In the genomic region with DNA sequence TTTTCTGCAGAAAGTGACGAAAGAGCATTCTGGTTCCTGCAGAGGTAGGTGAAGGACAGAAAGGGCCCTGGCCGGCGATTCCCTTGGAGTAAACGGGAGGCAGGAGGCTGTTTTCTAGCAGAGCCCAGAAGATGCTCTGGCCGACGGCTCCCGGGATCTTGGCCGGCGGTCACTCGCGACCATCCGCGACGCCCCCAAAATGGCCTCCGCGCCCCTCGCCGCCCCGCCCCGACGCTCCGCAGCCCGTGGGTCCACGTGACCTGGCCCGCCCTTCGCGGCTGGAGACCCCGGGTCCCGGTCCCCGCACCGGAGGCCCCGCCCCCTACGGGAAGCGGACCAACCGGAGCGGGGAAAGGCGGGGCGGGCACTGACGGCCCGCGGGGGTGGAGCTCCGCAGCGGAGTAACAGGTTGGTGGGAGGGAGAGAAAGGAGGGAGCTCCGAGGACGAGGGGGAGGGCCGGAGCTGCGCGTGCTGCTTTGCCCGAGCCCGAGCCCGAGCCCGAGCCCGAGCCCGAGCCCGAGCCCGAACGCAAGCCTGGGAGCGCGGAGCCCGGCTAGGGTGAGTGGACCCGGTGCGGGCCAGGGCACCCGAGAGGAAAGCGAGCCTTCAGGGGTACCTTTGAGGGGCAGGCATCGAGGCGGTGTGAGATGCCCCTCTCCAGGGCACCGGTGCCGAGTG, we compare ENCODE assay signal across 8 cellular contexts. TPM values are rescaled to one million over a fixed set of nuclear protein-coding genes. Genes with fewer than 3 reads are reported as not detected.
DNase-seq lines count a peak whose midpoint lies in the region; ATAC-seq and TF ChIP-seq lines count a peak whose summit lies in the region.

A gene with protein sequence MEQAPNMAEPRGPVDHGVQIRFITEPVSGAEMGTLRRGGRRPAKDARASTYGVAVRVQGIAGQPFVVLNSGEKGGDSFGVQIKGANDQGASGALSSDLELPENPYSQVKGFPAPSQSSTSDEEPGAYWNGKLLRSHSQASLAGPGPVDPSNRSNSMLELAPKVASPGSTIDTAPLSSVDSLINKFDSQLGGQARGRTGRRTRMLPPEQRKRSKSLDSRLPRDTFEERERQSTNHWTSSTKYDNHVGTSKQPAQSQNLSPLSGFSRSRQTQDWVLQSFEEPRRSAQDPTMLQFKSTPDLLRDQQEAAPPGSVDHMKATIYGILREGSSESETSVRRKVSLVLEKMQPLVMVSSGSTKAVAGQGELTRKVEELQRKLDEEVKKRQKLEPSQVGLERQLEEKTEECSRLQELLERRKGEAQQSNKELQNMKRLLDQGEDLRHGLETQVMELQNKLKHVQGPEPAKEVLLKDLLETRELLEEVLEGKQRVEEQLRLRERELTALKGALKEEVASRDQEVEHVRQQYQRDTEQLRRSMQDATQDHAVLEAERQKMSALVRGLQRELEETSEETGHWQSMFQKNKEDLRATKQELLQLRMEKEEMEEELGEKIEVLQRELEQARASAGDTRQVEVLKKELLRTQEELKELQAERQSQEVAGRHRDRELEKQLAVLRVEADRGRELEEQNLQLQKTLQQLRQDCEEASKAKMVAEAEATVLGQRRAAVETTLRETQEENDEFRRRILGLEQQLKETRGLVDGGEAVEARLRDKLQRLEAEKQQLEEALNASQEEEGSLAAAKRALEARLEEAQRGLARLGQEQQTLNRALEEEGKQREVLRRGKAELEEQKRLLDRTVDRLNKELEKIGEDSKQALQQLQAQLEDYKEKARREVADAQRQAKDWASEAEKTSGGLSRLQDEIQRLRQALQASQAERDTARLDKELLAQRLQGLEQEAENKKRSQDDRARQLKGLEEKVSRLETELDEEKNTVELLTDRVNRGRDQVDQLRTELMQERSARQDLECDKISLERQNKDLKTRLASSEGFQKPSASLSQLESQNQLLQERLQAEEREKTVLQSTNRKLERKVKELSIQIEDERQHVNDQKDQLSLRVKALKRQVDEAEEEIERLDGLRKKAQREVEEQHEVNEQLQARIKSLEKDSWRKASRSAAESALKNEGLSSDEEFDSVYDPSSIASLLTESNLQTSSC (plus strand): TSS at position 431 of the 679 bp plus-strand sequence. CDS start 7,133 bp downstream, outside the sequence.

- no peaks in the 10 kb centered on the region for H3K9me3 ChIP-seq in BE2C
- H3K9me3 ChIP-seq in endodermal cell (ENCODE audit: control insufficient read depth, low read length): no peaks in the 10 kb centered on the region

- peak; percentile 98 for DNase-seq in BE2C
- peak in 64 of 76 experiments; percentile 12 to 81 (median 60) for DNase-seq in HUDEP-2 (lab: John Stamatoyannopoulos, UW; ENCODE audit: unreplicated experiment in 76 of 76)
- peak; percentile 65 to 79 for DNase-seq in NOMO-1 (lab: John Stamatoyannopoulos, UW; ENCODE audit: unreplicated experiment in 2 of 2)
- peak; percentile 56 for DNase-seq in activated CD8-positive, alpha-beta memory T cell treated with anti-CD3 and anti-CD28 coated beads, Interleukin-2, amount 50 U/mL, for 24 hours (ENCODE audit: extremely low read depth)
- DNase-seq in endodermal cell: peak; percentile 98
- peak; percentile 88 to 90 for DNase-seq in mesothelial cell of epicardium (ENCODE audit: low spot score in 2 of 2, unreplicated experiment in 2 of 2)
- DNase-seq in stimulated activated CD8-positive, alpha-beta memory T cell treated with anti-CD3 and anti-CD28 coated beads, Interleukin-15, amount 100 ng/mL, for 1 hour (ENCODE audit: low read depth): peak; percentile 69

- H3K27me3 Mint-ChIP-seq in endodermal cell (ENCODE audit: insufficient read depth) (no peaks in the 10 kb centered on the region), mesothelial cell of epicardium (ENCODE audit: low read depth) (peaks cover 20% of the 10 kb centered on the region)

- WGBS in endodermal cell (ENCODE audit: insufficient coverage in 1 of 2, insufficient read length in 1 of 2), 2 experiments: 0% methylated on average over 16 to 68 of the region's 68 CpGs

- peak within 1 kb of the TSS; percentile 61 for H3K4me3 ChIP-seq in BE2C (ENCODE audit: low read depth, low read length)
- H3K4me3 ChIP-seq in endodermal cell (ENCODE audit: low read length): peak within 1 kb of the TSS; percentile 95

- H3K9me3 Mint-ChIP-seq in endodermal cell (no peaks in the 10 kb centered on the region), mesothelial cell of epicardium (no peaks in the 10 kb centered on the region)

- H3K36me3 ChIP-seq in BE2C (no peaks in the 10 kb centered on the region), endodermal cell (ENCODE audit: control insufficient read depth, insufficient read depth, low read length) (no peaks in the 10 kb centered on the region)

- H3K27ac Mint-ChIP-seq in endodermal cell (peak within 1 kb of the TSS; percentile 96), mesothelial cell of epicardium (peak within 1 kb of the TSS; percentile 98)

- peaks cover 38% of the 10 kb centered on the region for H3K4me1 Mint-ChIP-seq in endodermal cell
- H3K4me1 Mint-ChIP-seq in mesothelial cell of epicardium: peaks cover 40% of the 10 kb centered on the region

- peak within 1 kb of the TSS; percentile 78 for H3K4me3 Mint-ChIP-seq in endodermal cell
- peak within 1 kb of the TSS; percentile 75 for H3K4me3 Mint-ChIP-seq in mesothelial cell of epicardium

- H3K27ac ChIP-seq in endodermal cell (ENCODE audit: low read depth, low read length): peak within 1 kb of the TSS; percentile 72

- peak; percentile 86 for ATAC-seq in GM19455 (IDR thresholded peaks at IDR 0.05; ENCODE audit: unreplicated experiment)

- peak within 1 kb of the TSS; percentile 77 for H3K9ac ChIP-seq in endodermal cell (ENCODE audit: extremely low read depth, low read length, poor library complexity, severe bottlenecking)

- TF ChIP-seq CTCF in BE2C (IDR thresholded peaks at IDR 0.05; ENCODE audit: low read depth, low read length) (no peak), endodermal cell (conservative IDR thresholded peaks at IDR 0.05) (no peak), mesothelial cell of epicardium (IDR thresholded peaks at IDR 0.05; ENCODE audit: unreplicated experiment) (no peak)

- H3K27me3 ChIP-seq in BE2C (no peaks in the 10 kb centered on the region), endodermal cell (ENCODE audit: control insufficient read depth, insufficient read depth, low read length, poor library complexity, severe bottlenecking) (no peaks in the 10 kb centered on the region)

- peaks cover 27% of the 10 kb centered on the region for H3K4me1 ChIP-seq in BE2C
- peaks cover 17% of the 10 kb centered on the region for H3K4me1 ChIP-seq in endodermal cell (ENCODE audit: control insufficient read depth, insufficient read depth, low read length)

- H3K36me3 Mint-ChIP-seq in endodermal cell (ENCODE audit: low read depth) (peaks cover 4% of the 10 kb centered on the region), mesothelial cell of epicardium (no peaks in the 10 kb centered on the region)

RNA-seq across cellular contexts. Expression of the gene that starts here (rescaled TPM):
- 26.1 TPM for polyA plus RNA-seq in BE2C (2012; ENCODE audit: insufficient read depth, insufficient read length, low read depth)
- total RNA-seq in endodermal cell (10 to 100 TPM; 39.7 to 39.9 TPM), mesothelial cell of epicardium (37.5 to 39.1 TPM (median 38.9 TPM) in 3 replicates)
- 14.2 TPM for polyA plus RNA-seq in endodermal cell (2013, experiment 1 of 2)
- polyA plus RNA-seq in endodermal cell (2013, experiment 2 of 2): 10.8 TPM

Comparison
In these comparisons a context has a peak if more than half of its experiments do, and no peak if none do; other contexts are left out.
1. Peak in every context shown above with its lines: DNase-seq, ATAC-seq, H3K4me3 ChIP-seq and H3K27ac ChIP-seq.